ENCODE assay signal across 1 cellular context in the genomic region with DNA sequence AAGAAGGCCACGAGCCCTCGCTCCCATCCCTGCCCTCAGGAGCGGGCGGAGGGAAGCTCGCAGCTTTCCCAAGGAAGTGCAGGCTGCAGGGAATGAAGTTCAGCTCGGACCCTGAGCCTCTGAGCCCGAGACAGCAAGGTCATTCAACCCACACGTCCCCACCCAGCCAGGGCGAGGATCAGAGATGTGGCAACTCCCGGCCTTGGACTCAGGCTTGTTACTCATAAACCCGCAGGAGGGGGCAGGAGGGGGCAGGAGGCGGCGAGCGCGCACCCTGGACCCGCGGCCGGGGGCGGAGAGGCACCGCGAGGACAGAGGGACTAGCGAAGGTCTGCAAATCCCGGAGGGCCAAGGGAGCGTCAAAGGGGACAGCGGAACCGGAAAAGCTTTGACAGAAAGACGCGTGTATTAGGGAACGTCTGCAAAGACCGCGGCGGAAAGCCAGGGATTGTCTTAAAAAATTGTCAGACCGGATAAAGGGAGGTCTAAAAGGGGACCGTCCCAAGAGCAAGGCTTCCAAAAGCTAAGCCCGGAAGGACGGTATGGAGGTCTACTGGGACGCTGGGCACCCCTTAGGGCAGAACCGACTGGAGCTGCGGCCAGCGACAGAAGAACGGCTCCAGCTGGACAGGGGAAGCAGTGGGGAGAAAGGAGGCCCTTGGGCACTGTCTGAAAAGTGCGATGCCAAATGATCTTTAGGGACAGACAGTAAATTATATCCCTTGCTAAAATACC.
TF ChIP-seq lines count a peak whose summit lies in the region.

No MANE protein-coding gene starts in this region.

TF ChIP-seq in HepG2, 621 proteins besides CTCF, POLR2A, EP300 and RAD21 (continued from another document and continues in another):
- TF ChIP-seq ZNF503 (CRISPR knock-in tag; IDR thresholded peaks at IDR 0.05): peak; percentile 95
- TF ChIP-seq ZMAT5 (CRISPR knock-in tag; IDR thresholded peaks at IDR 0.05; ENCODE audit: borderline replicate concordance, low read depth): no peak
- peak; percentile 95; the same call in 1 of the 2 replicates for TF ChIP-seq ZNF333 (CRISPR knock-in tag; IDR thresholded peaks at IDR 0.05; ENCODE audit: borderline replicate concordance)
- TF ChIP-seq GLI4 (CRISPR knock-in tag; IDR thresholded peaks at IDR 0.05; ENCODE audit: borderline replicate concordance): peak; percentile 98; the same call in 1 of the 2 replicates
- peak; percentile 87; the same call in 1 of the 2 replicates for TF ChIP-seq XBP1 (CRISPR knock-in tag; IDR thresholded peaks at IDR 0.05)
- no peak; the same call in 1 of the 2 replicates for TF ChIP-seq SSRP1 (CRISPR knock-in tag; IDR thresholded peaks at IDR 0.05)
- TF ChIP-seq SRSF4 (IDR thresholded peaks at IDR 0.05; ENCODE audit: low read depth, low read length, poor library complexity, severe bottlenecking): no peak
- no peak for TF ChIP-seq PHF21A (CRISPR knock-in tag; IDR thresholded peaks at IDR 0.05)
- peak; percentile 98 for TF ChIP-seq ZNF33B (CRISPR knock-in tag; IDR thresholded peaks at IDR 0.05)
- TF ChIP-seq SATB2 (CRISPR knock-in tag; IDR thresholded peaks at IDR 0.05): no peak
- TF ChIP-seq ARNT (IDR thresholded peaks at IDR 0.05): no peak
- peak; percentile 99 for TF ChIP-seq GATAD2A (CRISPR knock-in tag; IDR thresholded peaks at IDR 0.05)
- peak; percentile 95; the same call in 1 of the 2 replicates for TF ChIP-seq SP140L (CRISPR knock-in tag; IDR thresholded peaks at IDR 0.05; ENCODE audit: borderline replicate concordance)
- TF ChIP-seq TEAD3 (CRISPR knock-in tag; optimal IDR thresholded peaks at IDR 0.05; ENCODE audit: borderline replicate concordance): peak; percentile 92
- no peak for TF ChIP-seq IKZF1 (IDR thresholded peaks at IDR 0.05)
- peak; percentile 14 for TF ChIP-seq HNRNPLL (IDR thresholded peaks at IDR 0.05; ENCODE audit: low read depth, low read length, poor library complexity, severe bottlenecking)
- peak; percentile 100 for TF ChIP-seq KDM3A (CRISPR knock-in tag; IDR thresholded peaks at IDR 0.05; ENCODE audit: low read depth)
- peak; percentile 99 for TF ChIP-seq MED8 (CRISPR knock-in tag; IDR thresholded peaks at IDR 0.05; ENCODE audit: insufficient replicate concordance)
- TF ChIP-seq ETV6 (CRISPR knock-in tag; conservative IDR thresholded peaks at IDR 0.05): peak; percentile 93
- TF ChIP-seq HDAC6 (IDR thresholded peaks at IDR 0.05; ENCODE audit: low read depth, low read length): no peak
- peak; percentile 92; the same call in 1 of the 2 replicates for TF ChIP-seq ISX (CRISPR knock-in tag; conservative IDR thresholded peaks at IDR 0.05)
- TF ChIP-seq FOXK2 (IDR thresholded peaks at IDR 0.05): peak; percentile 85
- peak; percentile 100 for TF ChIP-seq ZNF350 (CRISPR knock-in tag; IDR thresholded peaks at IDR 0.05; ENCODE audit: borderline replicate concordance, low read depth)
- peak; percentile 100 for TF ChIP-seq ZNF556 (CRISPR knock-in tag; IDR thresholded peaks at IDR 0.05; ENCODE audit: borderline replicate concordance)
- 0 out of 2 replicates have a peak, but pooled peaks have one; percentile 96 for TF ChIP-seq ZNF101 (CRISPR knock-in tag; IDR thresholded peaks at IDR 0.05; ENCODE audit: borderline replicate concordance, low read depth)
- no peak for TF ChIP-seq TOE1 (CRISPR knock-in tag; IDR thresholded peaks at IDR 0.05)
- peak; percentile 98 for TF ChIP-seq ZSCAN21 (CRISPR knock-in tag; IDR thresholded peaks at IDR 0.05; ENCODE audit: borderline replicate concordance)
- peak; percentile 85; the same call in 1 of the 2 replicates for TF ChIP-seq ZBTB8A (CRISPR knock-in tag; IDR thresholded peaks at IDR 0.05; ENCODE audit: borderline replicate concordance, low read depth)
- peak; percentile 99 for TF ChIP-seq SALL2 (CRISPR knock-in tag; IDR thresholded peaks at IDR 0.05)
- TF ChIP-seq CREBL2 (CRISPR knock-in tag; IDR thresholded peaks at IDR 0.05; ENCODE audit: borderline replicate concordance): no peak; the same call in 1 of the 2 replicates
- TF ChIP-seq, protein P1, sequence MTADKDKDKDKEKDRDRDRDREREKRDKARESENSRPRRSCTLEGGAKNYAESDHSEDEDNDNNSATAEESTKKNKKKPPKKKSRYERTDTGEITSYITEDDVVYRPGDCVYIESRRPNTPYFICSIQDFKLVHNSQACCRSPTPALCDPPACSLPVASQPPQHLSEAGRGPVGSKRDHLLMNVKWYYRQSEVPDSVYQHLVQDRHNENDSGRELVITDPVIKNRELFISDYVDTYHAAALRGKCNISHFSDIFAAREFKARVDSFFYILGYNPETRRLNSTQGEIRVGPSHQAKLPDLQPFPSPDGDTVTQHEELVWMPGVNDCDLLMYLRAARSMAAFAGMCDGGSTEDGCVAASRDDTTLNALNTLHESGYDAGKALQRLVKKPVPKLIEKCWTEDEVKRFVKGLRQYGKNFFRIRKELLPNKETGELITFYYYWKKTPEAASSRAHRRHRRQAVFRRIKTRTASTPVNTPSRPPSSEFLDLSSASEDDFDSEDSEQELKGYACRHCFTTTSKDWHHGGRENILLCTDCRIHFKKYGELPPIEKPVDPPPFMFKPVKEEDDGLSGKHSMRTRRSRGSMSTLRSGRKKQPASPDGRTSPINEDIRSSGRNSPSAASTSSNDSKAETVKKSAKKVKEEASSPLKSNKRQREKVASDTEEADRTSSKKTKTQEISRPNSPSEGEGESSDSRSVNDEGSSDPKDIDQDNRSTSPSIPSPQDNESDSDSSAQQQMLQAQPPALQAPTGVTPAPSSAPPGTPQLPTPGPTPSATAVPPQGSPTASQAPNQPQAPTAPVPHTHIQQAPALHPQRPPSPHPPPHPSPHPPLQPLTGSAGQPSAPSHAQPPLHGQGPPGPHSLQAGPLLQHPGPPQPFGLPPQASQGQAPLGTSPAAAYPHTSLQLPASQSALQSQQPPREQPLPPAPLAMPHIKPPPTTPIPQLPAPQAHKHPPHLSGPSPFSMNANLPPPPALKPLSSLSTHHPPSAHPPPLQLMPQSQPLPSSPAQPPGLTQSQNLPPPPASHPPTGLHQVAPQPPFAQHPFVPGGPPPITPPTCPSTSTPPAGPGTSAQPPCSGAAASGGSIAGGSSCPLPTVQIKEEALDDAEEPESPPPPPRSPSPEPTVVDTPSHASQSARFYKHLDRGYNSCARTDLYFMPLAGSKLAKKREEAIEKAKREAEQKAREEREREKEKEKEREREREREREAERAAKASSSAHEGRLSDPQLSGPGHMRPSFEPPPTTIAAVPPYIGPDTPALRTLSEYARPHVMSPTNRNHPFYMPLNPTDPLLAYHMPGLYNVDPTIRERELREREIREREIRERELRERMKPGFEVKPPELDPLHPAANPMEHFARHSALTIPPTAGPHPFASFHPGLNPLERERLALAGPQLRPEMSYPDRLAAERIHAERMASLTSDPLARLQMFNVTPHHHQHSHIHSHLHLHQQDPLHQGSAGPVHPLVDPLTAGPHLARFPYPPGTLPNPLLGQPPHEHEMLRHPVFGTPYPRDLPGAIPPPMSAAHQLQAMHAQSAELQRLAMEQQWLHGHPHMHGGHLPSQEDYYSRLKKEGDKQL (CRISPR knock-in tag; IDR thresholded peaks at IDR 0.05; ENCODE audit: low read depth): peak; percentile 93
- TF ChIP-seq HMG20A (CRISPR knock-in tag; IDR thresholded peaks at IDR 0.05; ENCODE audit: borderline replicate concordance): peak; percentile 83
- 0 out of 2 replicates have a peak, but pooled peaks have one; percentile 23 for TF ChIP-seq DNMT1 (CRISPR knock-in tag; IDR thresholded peaks at IDR 0.05)
- TF ChIP-seq ZNF570 (CRISPR knock-in tag; IDR thresholded peaks at IDR 0.05; ENCODE audit: borderline replicate concordance): peak; percentile 96; the same call in 1 of the 2 replicates
- no peak; the same call in 1 of the 2 replicates for TF ChIP-seq KIAA2018 (CRISPR knock-in tag; IDR thresholded peaks at IDR 0.05; ENCODE audit: borderline replicate concordance)
- TF ChIP-seq CBX1 (IDR thresholded peaks at IDR 0.05; ENCODE audit: low read depth): peak; percentile 97
- TF ChIP-seq, protein P2, sequence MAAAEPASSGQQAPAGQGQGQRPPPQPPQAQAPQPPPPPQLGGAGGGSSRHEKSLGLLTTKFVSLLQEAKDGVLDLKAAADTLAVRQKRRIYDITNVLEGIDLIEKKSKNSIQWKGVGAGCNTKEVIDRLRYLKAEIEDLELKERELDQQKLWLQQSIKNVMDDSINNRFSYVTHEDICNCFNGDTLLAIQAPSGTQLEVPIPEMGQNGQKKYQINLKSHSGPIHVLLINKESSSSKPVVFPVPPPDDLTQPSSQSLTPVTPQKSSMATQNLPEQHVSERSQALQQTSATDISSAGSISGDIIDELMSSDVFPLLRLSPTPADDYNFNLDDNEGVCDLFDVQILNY (CRISPR knock-in tag; conservative IDR thresholded peaks at IDR 0.05): peak; percentile 46; the same call in 1 of the 2 replicates
- peak; percentile 87 for TF ChIP-seq JUND (CRISPR knock-in tag; IDR thresholded peaks at IDR 0.05)
- peak; percentile 100 for TF ChIP-seq MIXL1 (CRISPR knock-in tag; IDR thresholded peaks at IDR 0.05)
- peak; percentile 95 for TF ChIP-seq ZNF160 (CRISPR knock-in tag; IDR thresholded peaks at IDR 0.05)
- peak; percentile 94 for TF ChIP-seq ATF7-NPFF (CRISPR knock-in tag; IDR thresholded peaks at IDR 0.05; ENCODE audit: low read depth)
- TF ChIP-seq DPF2 (CRISPR knock-in tag; IDR thresholded peaks at IDR 0.05; ENCODE audit: borderline replicate concordance, low read depth): peak; percentile 99
- peak; percentile 54; the same call in 1 of the 2 replicates for TF ChIP-seq ZNF598 (CRISPR knock-in tag; IDR thresholded peaks at IDR 0.05; ENCODE audit: borderline replicate concordance)
- TF ChIP-seq RBAK (CRISPR knock-in tag; IDR thresholded peaks at IDR 0.05): 0 out of 2 replicates have a peak, but pooled peaks have one; percentile 3
- TF ChIP-seq ZFP90 (CRISPR knock-in tag; IDR thresholded peaks at IDR 0.05; ENCODE audit: borderline replicate concordance): peak; percentile 98
- TF ChIP-seq HOXA3 (CRISPR knock-in tag; IDR thresholded peaks at IDR 0.05): peak; percentile 98
- peak; percentile 97 for TF ChIP-seq KLF9 (CRISPR knock-in tag; IDR thresholded peaks at IDR 0.05; ENCODE audit: low read depth)
- TF ChIP-seq PCBP2 (optimal IDR thresholded peaks at IDR 0.05; ENCODE audit: low read depth, low read length, poor library complexity, severe bottlenecking): peak; percentile 80
